Comparison of ENCODE assay signal across 24 cellular contexts in genomic region chrX:793216-793770, GRCh38.
"Had no signal": no experiment of that assay in that cellular context is flagged by ENCODE, and none has a peak within 500 bp of the region (broad histone marks: within the 10 kb centered on the region; RNA-seq: fewer than 3 reads in every experiment).

No MANE protein-coding gene starts in this region.

- FAIRE-seq: kidney had no signal

- H3K27ac Mint-ChIP-seq: naive B cell; nephron; stimulated activated naive B cell treated with anti-CD40 and anti-IgM and Interleukin-4, amounts not matched to agents 10 μg/mL and 1 μg/mL and 100 μg/mL, for 72 hours; stimulated activated naive CD8-positive, alpha-beta T cell treated with anti-CD3 and anti-CD28 coated beads, Interleukin-15, amount 100 ng/mL, for 72 hours had no signal

- DNase-seq: cortex of kidney; dorsolateral prefrontal cortex; effector memory CD4-positive, alpha-beta T cell; gastrocnemius medialis; heart right ventricle; hypothalamus; kidney; left cardiac atrium; left ventricle myocardium superior; mesendoderm; naive B cell; spleen; stimulated activated CD4-positive, alpha-beta T cell treated with anti-CD3 and anti-CD28 coated beads, Interleukin-15, amount 100 ng/mL, for 24 hours; stimulated activated CD4-positive, alpha-beta T cell treated with anti-CD3 and anti-CD28 coated beads, Interleukin-1b, Interleukin-23, amount 100 ng/mL, for 48 hours; stimulated activated CD4-positive, alpha-beta T cell treated with anti-CD3 and anti-CD28 coated beads, Interleukin-4, amount 100 ng/mL, for 4 hours; stimulated activated naive B cell treated with anti-CD40 and anti-IgM and Interleukin-4, amounts not matched to agents 10 μg/mL and 1 μg/mL and 100 μg/mL, for 72 hours; testis; upper lobe of right lung had no signal

- H3K4me1 Mint-ChIP-seq: nephron; stimulated activated naive CD8-positive, alpha-beta T cell treated with anti-CD3 and anti-CD28 coated beads, Interleukin-15, amount 100 ng/mL, for 72 hours had no signal

- H3K9me3 Mint-ChIP-seq: nephron; stimulated activated naive B cell treated with anti-CD40 and anti-IgM and Interleukin-4, amounts not matched to agents 10 μg/mL and 1 μg/mL and 100 μg/mL, for 72 hours; stimulated activated naive CD8-positive, alpha-beta T cell treated with anti-CD3 and anti-CD28 coated beads, Interleukin-15, amount 100 ng/mL, for 72 hours had no signal

- H3K27me3 ChIP-seq: testis had no signal

- H3K36me3 ChIP-seq: esophagus muscularis mucosa, gastrocnemius medialis, heart right ventricle, spleen, tibial nerve, upper lobe of right lung had no signal

- H3K4me3 ChIP-seq: dorsolateral prefrontal cortex, esophagus muscularis mucosa, gastrocnemius medialis, heart right ventricle, spleen, testis, tibial nerve, upper lobe of right lung had no signal

- ATAC-seq: gastrocnemius medialis; heart right ventricle; left cardiac atrium; left ventricle myocardium superior; sciatic nerve; stimulated activated naive B cell treated with anti-CD40 and anti-IgM and Interleukin-4, amounts not matched to agents 10 μg/mL and 1 μg/mL and 100 μg/mL, for 72 hours; stimulated activated naive CD8-positive, alpha-beta T cell treated with anti-CD3 and anti-CD28 coated beads, Interleukin-15, amount 100 ng/mL, for 72 hours; upper lobe of right lung had no signal

- H3K9me3 ChIP-seq: gastrocnemius medialis, testis, upper lobe of right lung had no signal

- H3K4me3 Mint-ChIP-seq: nephron; stimulated activated naive B cell treated with anti-CD40 and anti-IgM and Interleukin-4, amounts not matched to agents 10 μg/mL and 1 μg/mL and 100 μg/mL, for 72 hours; stimulated activated naive CD8-positive, alpha-beta T cell treated with anti-CD3 and anti-CD28 coated beads, Interleukin-15, amount 100 ng/mL, for 72 hours had no signal

- H3K4me1 ChIP-seq: esophagus muscularis mucosa, gastrocnemius medialis, heart right ventricle, spleen, testis, tibial nerve, upper lobe of right lung had no signal

- H3K27ac ChIP-seq: dorsolateral prefrontal cortex, epithelial cell of prostate, esophagus muscularis mucosa, gastrocnemius medialis, heart right ventricle, spleen, testis, tibial nerve, upper lobe of right lung had no signal

- H3K36me3 Mint-ChIP-seq: naive B cell; stimulated activated naive B cell treated with anti-CD40 and anti-IgM and Interleukin-4, amounts not matched to agents 10 μg/mL and 1 μg/mL and 100 μg/mL, for 72 hours had no signal
